In genomic region chr15:84793431-84793830, GRCh38 we compare ENCODE assay signal across 15 cellular contexts. TPM values are rescaled to one million over a fixed set of nuclear protein-coding genes. Genes with fewer than 3 reads are reported as not detected.
DNase-seq lines count a peak whose midpoint lies in the region; ATAC-seq and TF ChIP-seq lines count a peak whose summit lies in the region.
"Had no signal": no experiment of that assay in that cellular context is flagged by ENCODE, and none has a peak within 500 bp of the region (broad histone marks: within the 10 kb centered on the region; RNA-seq: fewer than 3 reads in every experiment).

No MANE protein-coding gene starts in this region.

- no peak overlapping the region for H4K8ac ChIP-seq in mesenchymal stem cell (ENCODE audit: low read length)

- H3K36me3 ChIP-seq in neutrophil (peaks cover 83% of the 10 kb centered on the region), mesenchymal stem cell (ENCODE audit: control insufficient read depth in 1 of 2, insufficient read depth in 2 of 2, low read depth in 1 of 2, low read length in 2 of 2) (peaks cover 25 to 60% of the 10 kb centered on the region in 2 experiments)

- H3K9me3 ChIP-seq in T-helper 17 cell (ENCODE audit: control insufficient read depth, low read length, poor library complexity, severe bottlenecking) (no peaks in the 10 kb centered on the region), neutrophil (no peaks in the 10 kb centered on the region), mesenchymal stem cell (ENCODE audit: control insufficient read depth, low read length) (no peaks in the 10 kb centered on the region)

- H3K9me3 Mint-ChIP-seq in endothelial cell (ENCODE audit: unreplicated experiment), result no peaks in the 10 kb centered on the region
- no peaks in the 10 kb centered on the region for H3K9me3 Mint-ChIP-seq in Calu3 (ENCODE audit: low read depth, unreplicated experiment)
- H3K9me3 Mint-ChIP-seq: CD4-positive, alpha-beta T cell; GM23338 had no signal

- no peak overlapping the region for H2BK120ac ChIP-seq in mesenchymal stem cell (ENCODE audit: low read depth, low read length)

- no peak overlapping the region for H3K18ac ChIP-seq in mesenchymal stem cell (ENCODE audit: low read depth in 1 of 2, low read length in 2 of 2)

- no peak overlapping the region for H3K4me3 Mint-ChIP-seq in T-helper 17 cell
- peak overlapping the region; percentile 10 for H3K4me3 Mint-ChIP-seq in endothelial cell (ENCODE audit: unreplicated experiment)
- H3K4me3 Mint-ChIP-seq in Calu3 (ENCODE audit: low read depth, unreplicated experiment), result no peak overlapping the region
- H3K4me3 Mint-ChIP-seq: B cell; CD4-positive, alpha-beta T cell; GM23338 had no signal

- no peak overlapping the region for H3K4ac ChIP-seq in mesenchymal stem cell (ENCODE audit: low read depth in 1 of 2, low read length in 2 of 2)

- H3K27me3 ChIP-seq in neutrophil (no peaks in the 10 kb centered on the region), mesenchymal stem cell (ENCODE audit: control insufficient read depth in 1 of 2, insufficient read depth in 1 of 2, low read length in 2 of 2) (no peaks in the 10 kb centered on the region)

- peaks cover 14% of the 10 kb centered on the region for H3K4me1 Mint-ChIP-seq in T-helper 17 cell
- no peaks in the 10 kb centered on the region for H3K4me1 Mint-ChIP-seq in endothelial cell (ENCODE audit: unreplicated experiment)
- H3K4me1 Mint-ChIP-seq in Calu3 (ENCODE audit: low read depth, unreplicated experiment), result no peaks in the 10 kb centered on the region

- no peak overlapping the region for H3K14ac ChIP-seq in mesenchymal stem cell (ENCODE audit: low read length in 2 of 2)

- H3K27me3 Mint-ChIP-seq in T-helper 17 cell (no peaks in the 10 kb centered on the region), endothelial cell (ENCODE audit: unreplicated experiment) (peaks cover 3% of the 10 kb centered on the region), Calu3 (ENCODE audit: unreplicated experiment) (no peaks in the 10 kb centered on the region)
- H3K27me3 Mint-ChIP-seq: B cell; CD4-positive, alpha-beta T cell had no signal

- H3K79me1 ChIP-seq in mesenchymal stem cell (replicated peaks; ENCODE audit: low read length, poor library complexity, severe bottlenecking), result peaks cover 33% of the 10 kb centered on the region

- BruUV-seq in Calu3 (replicated peaks; lab: Mats Ljungman, UMichigan), result no TSS peak

- H2BK12ac ChIP-seq in mesenchymal stem cell (ENCODE audit: low read length in 2 of 2), result no peak overlapping the region

- DNase-seq in T-helper 17 cell, result no peak
- no peak for DNase-seq in endothelial cell (ENCODE audit: low spot score)
- DNase-seq in Calu3, result no peak
- DNase-seq in mesenchymal stem cell, result no peak
- DNase-seq: C1 segment of cervical spinal cord; CD4-positive, alpha-beta T cell; DMS153; DMS79 treated with DMSO at 0.1 percent for 48 hours; EL; H7 had no signal

- H2BK5ac ChIP-seq in mesenchymal stem cell (ENCODE audit: low read depth, low read length, poor library complexity, severe bottlenecking), result no peak overlapping the region

- peak overlapping the region; percentile 51 for H3K27ac Mint-ChIP-seq in T-helper 17 cell
- no peak overlapping the region for H3K27ac Mint-ChIP-seq in endothelial cell (ENCODE audit: unreplicated experiment)
- no peak overlapping the region for H3K27ac Mint-ChIP-seq in Calu3 (ENCODE audit: unreplicated experiment)
- H3K27ac Mint-ChIP-seq: B cell; CD4-positive, alpha-beta T cell; GM23338 had no signal

- no peak overlapping the region for H4K91ac ChIP-seq in mesenchymal stem cell (ENCODE audit: low read length)

- H2BK15ac ChIP-seq in mesenchymal stem cell (ENCODE audit: low read depth, poor library complexity, severe bottlenecking), result no peak overlapping the region

- H3K23ac ChIP-seq in mesenchymal stem cell (ENCODE audit: low read length in 2 of 2), result no peak overlapping the region

- no peak overlapping the region for H3K9ac ChIP-seq in mesenchymal stem cell (ENCODE audit: low read length)

- intact Hi-C loops in Calu3 (cut with micrococcal nuclease; ENCODE audit: unreplicated experiment), result no loop called here

- 98% methylated on average over 3 of the region's 4 CpGs for WGBS in mesenchymal stem cell

- no peak overlapping the region for H3K4me2 ChIP-seq in mesenchymal stem cell (ENCODE audit: low read length, poor library complexity, severe bottlenecking)
- H3K4me2 ChIP-seq: GM23338 had no signal

- no peak overlapping the region for H2AK5ac ChIP-seq in mesenchymal stem cell (ENCODE audit: low read length, severe bottlenecking)

- CTCF ChIA-PET in Calu3 (lab: Charles Lee), result no interaction called here

- TF ChIP-seq CTCF in 22Rv1 (IDR thresholded peaks at IDR 0.05), result no peak
- no peak for TF ChIP-seq CTCF in endothelial cell (IDR thresholded peaks at IDR 0.05; ENCODE audit: unreplicated experiment)
- TF ChIP-seq CTCF in neutrophil (IDR thresholded peaks at IDR 0.05), result no peak
- no peak for TF ChIP-seq CTCF in Calu3 (IDR thresholded peaks at IDR 0.05; ENCODE audit: unreplicated experiment)

- H3K4me3 ChIP-seq in neutrophil (ENCODE audit: low read depth in 1 of 2, low read length in 1 of 2) (no peak overlapping the region), mesenchymal stem cell (ENCODE audit: insufficient read depth in 1 of 2, low read depth in 1 of 2, low read length in 2 of 2) (no peak overlapping the region)
- H3K4me3 ChIP-seq: GM23338 had no signal

- H3K4me1 ChIP-seq in neutrophil (ENCODE audit: control insufficient read depth in 1 of 2, insufficient read depth in 1 of 2, low read depth in 1 of 2, low read length in 1 of 2), result peaks cover 2% of the 10 kb centered on the region in 2 experiments
- peaks cover 9% of the 10 kb centered on the region for H3K4me1 ChIP-seq in mesenchymal stem cell (ENCODE audit: control insufficient read depth, insufficient read depth, low read depth, low read length)

- no peak overlapping the region for H2AFZ ChIP-seq in mesenchymal stem cell (ENCODE audit: low read depth, low read length)
- H2AFZ ChIP-seq: GM23338 had no signal

- ATAC-seq in T-helper 17 cell (no peak), HG03457 (IDR thresholded peaks at IDR 0.05; ENCODE audit: unreplicated experiment) (no peak)
- ATAC-seq: GM23338 had no signal

- 0 out of 2 replicates have a peak overlapping the region, but pooled peaks have one; percentile 12 for H3K27ac ChIP-seq in 22Rv1
- peak overlapping the region; percentile 7 for H3K27ac ChIP-seq in neutrophil
- no peak overlapping the region for H3K27ac ChIP-seq in mesenchymal stem cell (ENCODE audit: low read length, poor library complexity, severe bottlenecking)

- peaks cover 14% of the 10 kb centered on the region for H3K36me3 Mint-ChIP-seq in T-helper 17 cell (ENCODE audit: low read depth)
- peaks cover 19% of the 10 kb centered on the region for H3K36me3 Mint-ChIP-seq in endothelial cell (ENCODE audit: low read depth, unreplicated experiment)
- peaks cover 48% of the 10 kb centered on the region for H3K36me3 Mint-ChIP-seq in Calu3 (ENCODE audit: insufficient read depth, unreplicated experiment)

RNA-seq across cellular contexts. Expression of gene ALPK3, which starts 23.7 kb away (rescaled TPM):
- under 1 TPM; 0.15 to 0.78 TPM for total RNA-seq in T-helper 17 cell
- 94.2 TPM for total RNA-seq in endothelial cell (ENCODE audit: unreplicated experiment)
- total RNA-seq in Calu3 (2022), result 4.6 TPM in 2 replicates
- 1.2 TPM for polyA plus RNA-seq in mesenchymal stem cell (2013, experiment 1 of 2)
- polyA plus RNA-seq in mesenchymal stem cell (2013, experiment 2 of 2), result 1.1 TPM

RNA-seq across cellular contexts. Expression of gene ZNF592, which starts 45.0 kb away (rescaled TPM):
- total RNA-seq in T-helper 17 cell (10 to 100 TPM; 33.8 to 36.5 TPM), endothelial cell (ENCODE audit: unreplicated experiment) (29.1 TPM), Calu3 (2022) (49.5 and 49.6 TPM in 2 replicates)
- polyA plus RNA-seq in mesenchymal stem cell (2013, experiment 1 of 2), result 11.9 TPM
- 11.2 TPM for polyA plus RNA-seq in mesenchymal stem cell (2013, experiment 2 of 2)

Comparison
In these comparisons a context has a peak if more than half of its experiments do, and no peak if none do; other contexts are left out.
1. RNA of gene ALPK3, which starts 23.7 kb away (total RNA-seq): 94.2 TPM in endothelial cell (single experiment); 4.6 TPM in Calu3 and 0.15 to 0.78 TPM in T-helper 17 cell; every median in the first group is over 10 times any median in the second.